8 cellular contexts compared by ENCODE assay signal in genomic region chr3:49786357-49787181, GRCh38. TPM values are rescaled to one million over a fixed set of nuclear protein-coding genes. Genes with fewer than 3 reads are reported as not detected.
DNase-seq lines count a peak whose midpoint lies in the region; ATAC-seq, FAIRE-seq and TF ChIP-seq lines count a peak whose summit lies in the region.

TSS of gene IP6K1 (minus strand) at chr3:49786542. CDS start at chr3:49748040, 38,502 bp downstream.

- H3K36me3 ChIP-seq in KOPT-K1 (ENCODE audit: insufficient read depth, low read length) (peaks cover 32% of the 10 kb centered on the region), esophagus muscularis mucosa (peaks cover 3 to 31% (median 15%) of the 10 kb centered on the region in 4 donors), muscle layer of duodenum (ENCODE audit: control insufficient read depth in 1 of 2, insufficient read depth in 2 of 2, low read length in 2 of 2) (peaks cover 0 to 1% of the 10 kb centered on the region in 2 donors)

- no peak for TF ChIP-seq EP300 in esophagus muscularis mucosa (IDR thresholded peaks at IDR 0.05)

- peak within 1 kb of the TSS; percentile 91 to 99 for H3K4me3 Mint-ChIP-seq in activated T-cell treated with anti-CD3 and anti-CD28 coated beads, Interleukin-2, amount 50 U/mL, for 72 hours

- H3K4me3 ChIP-seq in esophagus muscularis mucosa = peak within 1 kb of the TSS; percentile 81 to 100 (median 94)
- H3K4me3 ChIP-seq in muscle layer of duodenum (ENCODE audit: low read depth in 1 of 2, low read length in 2 of 2) = peak within 1 kb of the TSS; percentile 95 to 96

- ATAC-seq in GM21786 (IDR thresholded peaks at IDR 0.05; ENCODE audit: unreplicated experiment) = peak; percentile 99
- peak; percentile 99 to 100 for ATAC-seq in activated T-cell treated with anti-CD3 and anti-CD28 coated beads, Interleukin-2, amount 50 U/mL, for 72 hours (replicated peaks in 1 of 2)

- peak; percentile 49 for TF ChIP-seq POLR2A in esophagus muscularis mucosa (IDR thresholded peaks at IDR 0.05; ENCODE audit: low read depth)

- intact Hi-C loops in esophagus muscularis mucosa (cut with DNase I) = loop anchor here (5.0 kb wide), 1 partner anchor 64 kb away; the partner anchor contains the start of gene GMPPB

- H3K4me1 ChIP-seq in esophagus muscularis mucosa (peaks cover 34 to 51% (median 48%) of the 10 kb centered on the region in 4 donors), muscle layer of duodenum (ENCODE audit: control insufficient read depth in 1 of 2, insufficient read depth in 2 of 2, low read length in 2 of 2) (peaks cover 4 to 24% of the 10 kb centered on the region in 2 donors)

- H3K27ac Mint-ChIP-seq in activated T-cell treated with anti-CD3 and anti-CD28 coated beads, Interleukin-2, amount 50 U/mL, for 72 hours = peak within 1 kb of the TSS; percentile 95

- H3K9me3 ChIP-seq in KOPT-K1 (ENCODE audit: insufficient read depth, low read length, poor library complexity, severe bottlenecking) = no peaks in the 10 kb centered on the region
- no peaks in the 10 kb centered on the region for H3K9me3 ChIP-seq in esophagus muscularis mucosa
- no peaks in the 10 kb centered on the region for H3K9me3 ChIP-seq in muscle layer of duodenum (ENCODE audit: control insufficient read depth in 1 of 2, low read length in 2 of 2)

- no peaks in the 10 kb centered on the region for H3K27me3 Mint-ChIP-seq in activated T-cell treated with anti-CD3 and anti-CD28 coated beads, Interleukin-2, amount 50 U/mL, for 72 hours (ENCODE audit: low read depth)

- no peaks in the 10 kb centered on the region for H3K9me3 Mint-ChIP-seq in activated T-cell treated with anti-CD3 and anti-CD28 coated beads, Interleukin-2, amount 50 U/mL, for 72 hours

- H3K4me1 Mint-ChIP-seq in activated T-cell treated with anti-CD3 and anti-CD28 coated beads, Interleukin-2, amount 50 U/mL, for 72 hours (ENCODE audit: low read depth) = peaks cover 47% of the 10 kb centered on the region

- peak; percentile 87 for FAIRE-seq in RCC 7860 (lab: Jason Lieb, UNC)

- peaks cover 3 to 8% of the 10 kb centered on the region in 2 donors for H3K36me3 Mint-ChIP-seq in activated T-cell treated with anti-CD3 and anti-CD28 coated beads, Interleukin-2, amount 50 U/mL, for 72 hours (ENCODE audit: insufficient read depth in 2 of 2)

- peaks cover 0 to 3% (median 0%) of the 10 kb centered on the region in 4 donors for H3K27me3 ChIP-seq in esophagus muscularis mucosa
- H3K27me3 ChIP-seq in muscle layer of duodenum (ENCODE audit: low read depth, low read length) = no peaks in the 10 kb centered on the region

- 7% methylated on average over 19 of the region's 55 CpGs for WGBS in esophagus muscularis mucosa

- DNase-seq in DMS79 treated with DMSO at 0.1 percent for 48 hours (lab: John Stamatoyannopoulos, UW) (peak; percentile 90), RCC 7860 (ENCODE audit: low spot score) (peak; percentile 99), esophagus muscularis mucosa (ENCODE audit: extremely low spot score) (peak; percentile 100)
- peak; percentile 99 to 100 for DNase-seq in activated T-cell treated with anti-CD3 and anti-CD28 coated beads, Interleukin-2, amount 50 U/mL, for 72 hours
- peak; percentile 100 for DNase-seq in stimulated activated CD8-positive, alpha-beta memory T cell treated with anti-CD3 and anti-CD28 coated beads, Interleukin-7, amount 100 ng/mL, for 4 hours (ENCODE audit: low read depth in 2 of 2)

- no peak for TF ChIP-seq CTCF in esophagus muscularis mucosa (IDR thresholded peaks at IDR 0.05)

- peak within 1 kb of the TSS; percentile 69 for H3K27ac ChIP-seq in KOPT-K1 (ENCODE audit: low read depth, low read length, poor library complexity, severe bottlenecking)
- peak within 1 kb of the TSS; percentile 90 to 98 (median 96) for H3K27ac ChIP-seq in esophagus muscularis mucosa (replicated peaks in 1 of 4)
- H3K27ac ChIP-seq in muscle layer of duodenum (ENCODE audit: low read length) = peak within 1 kb of the TSS; percentile 88

RNA-seq across cellular contexts. Expression of gene IP6K1, which starts in this region (rescaled TPM):
- total RNA-seq in activated T-cell treated with anti-CD3 and anti-CD28 coated beads, Interleukin-2, amount 50 U/mL, for 72 hours = 10 to 100 TPM; 36.5 to 37.4 TPM
- 10 to 100 TPM; 33.2 to 63.4 (median 52.4) TPM for total RNA-seq in esophagus muscularis mucosa

Comparison
In these comparisons a context has a peak if more than half of its experiments do, and no peak if none do; other contexts are left out.
1. Peak in every context shown above with its lines: DNase-seq, ATAC-seq, H3K4me3 ChIP-seq and H3K27ac ChIP-seq.